ENCODE assay signal across 24 cellular contexts in the genomic region with DNA sequence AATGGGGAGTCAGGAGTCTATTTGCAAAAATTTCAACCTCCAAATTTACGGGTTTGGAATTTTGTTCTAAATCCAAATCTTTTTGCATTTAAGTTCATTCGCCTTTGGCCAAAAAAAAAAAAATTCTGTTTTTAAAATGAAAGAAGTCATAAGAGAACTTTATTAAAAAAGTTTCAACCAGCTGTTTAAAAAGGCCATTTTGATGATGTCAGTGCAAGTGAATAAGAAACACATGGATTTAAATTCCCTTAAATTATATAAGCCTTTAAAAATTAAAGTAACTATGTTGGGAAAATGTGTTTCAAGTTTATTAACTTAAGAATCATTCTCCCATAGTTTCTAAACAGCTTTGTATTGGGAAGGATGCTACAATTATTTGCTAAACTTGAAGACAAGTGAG.
"Had no signal": no experiment of that assay in that cellular context is flagged by ENCODE, and none has a peak within 500 bp of the region (broad histone marks: within the 10 kb centered on the region; RNA-seq: fewer than 3 reads in every experiment).

No MANE protein-coding gene starts in this region.

- H3K4me1 ChIP-seq: colonic mucosa, esophagus muscularis mucosa, esophagus squamous epithelium, foreskin keratinocyte, gastrocnemius medialis, heart left ventricle, heart right ventricle had no signal

- H3K36me3 ChIP-seq: colonic mucosa, esophagus muscularis mucosa, esophagus squamous epithelium, gastrocnemius medialis, gastroesophageal sphincter, heart left ventricle, heart right ventricle had no signal

- H3K4me1 Mint-ChIP-seq: endodermal cell had no signal

- H3K27ac ChIP-seq: colonic mucosa, coronary artery, dorsolateral prefrontal cortex, epithelial cell of prostate, esophagus muscularis mucosa, esophagus squamous epithelium, foreskin keratinocyte, gastrocnemius medialis, gastroesophageal sphincter, heart left ventricle, heart right ventricle, hepatocyte had no signal

- H3K4me3 Mint-ChIP-seq: dendritic cell treated with granulocyte-macrophage colony-stimulating factor and Interleukin-4, amounts not matched to agents 40 ng/mL and 50 ng/mL, for 4 days; effector memory CD8-positive, alpha-beta T cell; endodermal cell had no signal

- H3K27ac Mint-ChIP-seq: dendritic cell treated with granulocyte-macrophage colony-stimulating factor and Interleukin-4, amounts not matched to agents 40 ng/mL and 50 ng/mL, for 4 days; effector memory CD8-positive, alpha-beta T cell; endodermal cell had no signal

- H3K27me3 ChIP-seq: colonic mucosa, dorsolateral prefrontal cortex, esophagus muscularis mucosa, esophagus squamous epithelium, gastrocnemius medialis, gastroesophageal sphincter, hepatocyte had no signal

- H3K27me3 Mint-ChIP-seq: dendritic cell treated with granulocyte-macrophage colony-stimulating factor and Interleukin-4, amounts not matched to agents 40 ng/mL and 50 ng/mL, for 4 days had no signal

- H3K79me2 ChIP-seq: hepatocyte had no signal

- H3K4me2 ChIP-seq: hepatocyte had no signal

- H3K9me3 ChIP-seq: colonic mucosa, esophagus squamous epithelium, gastrocnemius medialis had no signal

- H2AFZ ChIP-seq: hepatocyte had no signal

- DNase-seq: colonic mucosa; cortex of kidney; dermis blood vessel endothelial cell; dorsolateral prefrontal cortex; effector CD4-positive, alpha-beta T cell; effector CD8-positive, alpha-beta T cell; effector memory CD4-positive, alpha-beta T cell; effector memory CD8-positive, alpha-beta T cell; endodermal cell; erythroblast; esophagus squamous epithelium; foreskin fibroblast; foreskin keratinocyte; foreskin melanocyte; gastrocnemius medialis; head of caudate nucleus; heart left ventricle; heart right ventricle had no signal

- H3K4me3 ChIP-seq: colonic mucosa, coronary artery, dorsolateral prefrontal cortex, esophagus muscularis mucosa, esophagus squamous epithelium, gastrocnemius medialis, gastroesophageal sphincter, heart left ventricle, heart right ventricle, hepatocyte had no signal
